In genomic region chr20:50450493-50450826, GRCh38 we compare ENCODE assay signal across 17 cellular contexts. TPM values are rescaled to one million over a fixed set of nuclear protein-coding genes. Genes with fewer than 3 reads are reported as not detected.
DNase-seq lines count a peak whose midpoint lies in the region; ATAC-seq, FAIRE-seq and TF ChIP-seq lines count a peak whose summit lies in the region.
"Had no signal": no experiment of that assay in that cellular context is flagged by ENCODE, and none has a peak within 500 bp of the region (broad histone marks: within the 10 kb centered on the region; RNA-seq: fewer than 3 reads in every experiment).

No MANE protein-coding gene starts in this region.

- H3K27me3 ChIP-seq in MM.1S (replicated peaks; ENCODE audit: insufficient read depth, low read length): peaks cover 28% of the 10 kb centered on the region
- no peaks in the 10 kb centered on the region for H3K27me3 ChIP-seq in mesenchymal stem cell (ENCODE audit: control insufficient read depth in 1 of 2, insufficient read depth in 1 of 2, low read length in 2 of 2)

- no peaks in the 10 kb centered on the region for H3K79me2 ChIP-seq in MM.1S (ENCODE audit: low read length)

- no peak overlapping the region for H2BK5ac ChIP-seq in mesenchymal stem cell (ENCODE audit: low read depth, low read length, poor library complexity, severe bottlenecking)

- H2AFZ ChIP-seq in MM.1S (ENCODE audit: low read length) (no peak overlapping the region), mesenchymal stem cell (ENCODE audit: low read depth, low read length) (no peak overlapping the region)

- TF ChIP-seq POLR2A in A549 (IDR thresholded peaks at IDR 0.05; ENCODE audit: low read length): no peak
- no peak for TF ChIP-seq POLR2A in GM12891 (IDR thresholded peaks at IDR 0.05; ENCODE audit: low read depth, low read length)

- H3K27ac ChIP-seq in A549: peak overlapping the region; percentile 91 to 94
- no peak overlapping the region for H3K27ac ChIP-seq in MM.1S (ENCODE audit: low read length)
- peak overlapping the region; percentile 19 for H3K27ac ChIP-seq in mesenchymal stem cell (ENCODE audit: low read length, poor library complexity, severe bottlenecking)
- H3K27ac ChIP-seq: WERI-Rb-1 had no signal

- no peak overlapping the region for H2BK15ac ChIP-seq in mesenchymal stem cell (ENCODE audit: low read depth, poor library complexity, severe bottlenecking)

- no peaks in the 10 kb centered on the region for H3K9me2 ChIP-seq in MM.1S (replicated peaks; ENCODE audit: insufficient read depth, low read length)

- no peak overlapping the region for H2BK12ac ChIP-seq in mesenchymal stem cell (ENCODE audit: low read length in 2 of 2)

- H3F3A ChIP-seq in MM.1S (ENCODE audit: insufficient read depth, low read length): no peaks in the 10 kb centered on the region

- no peak overlapping the region for H4K91ac ChIP-seq in mesenchymal stem cell (ENCODE audit: low read length)

- H3K4me2 ChIP-seq in A549: peak overlapping the region; percentile 79
- peak overlapping the region; percentile 48; the same call in 1 of the 2 replicates for H3K4me2 ChIP-seq in MM.1S (ENCODE audit: low read depth, low read length)
- no peak overlapping the region for H3K4me2 ChIP-seq in mesenchymal stem cell (ENCODE audit: low read length, poor library complexity, severe bottlenecking)

- H2BK120ac ChIP-seq in mesenchymal stem cell (ENCODE audit: low read depth, low read length): no peak overlapping the region

- POLR2A ChIA-PET in A549 (lab: Yijun Ruan, JAX): interaction anchor here (0.9 kb wide), 1 partner anchor 260 kb away, joined by 5 read pairs; the partner anchor contains the start of gene CEBPB

- no peaks in the 10 kb centered on the region for H3K79me1 ChIP-seq in mesenchymal stem cell (replicated peaks; ENCODE audit: low read length, poor library complexity, severe bottlenecking)

- CTCF ChIA-PET in A549 (lab: Yijun Ruan, JAX): interaction anchor here (0.7 to 8.1 kb wide), 9 partner anchors 10 to 471 kb away, joined by 3 to 49 read pairs (median 3); partner anchors contain the start of gene CEBPB

- H3K18ac ChIP-seq in mesenchymal stem cell (ENCODE audit: low read depth in 1 of 2, low read length in 2 of 2): peak overlapping the region in 1 of 2 experiments; percentile 62

- 94% methylated on average over 1 of the region's 1 CpG for WGBS in A549 (ENCODE audit: missing lambda C conversion rate)
- 94% methylated on average over 1 of the region's 1 CpG for WGBS in mesenchymal stem cell

- ATAC-seq in A549: no peak
- ATAC-seq in HG02763 (IDR thresholded peaks at IDR 0.05; ENCODE audit: unreplicated experiment): no peak

- no peak overlapping the region for H3K14ac ChIP-seq in mesenchymal stem cell (ENCODE audit: low read length in 2 of 2)

- H2AK5ac ChIP-seq in mesenchymal stem cell (ENCODE audit: low read length, severe bottlenecking): no peak overlapping the region

- no peak for TF ChIP-seq CTCF in A549 (IDR thresholded peaks at IDR 0.05)
- TF ChIP-seq CTCF in MM.1S (IDR thresholded peaks at IDR 0.05; ENCODE audit: low read length): no peak

- H3K9ac ChIP-seq in MM.1S (ENCODE audit: low read length) (no peak overlapping the region), mesenchymal stem cell (ENCODE audit: low read length) (peak overlapping the region; percentile 58)

- DNase-seq in A549 (ENCODE audit: low read depth in 1 of 2, low spot score in 1 of 2): no peak
- no peak for DNase-seq in GM12891 (ENCODE audit: insufficient read length, low spot score)
- DNase-seq in MM.1S: no peak
- DNase-seq in mesenchymal stem cell: no peak
- DNase-seq in activated CD4-positive, alpha-beta T cell treated with anti-CD3 and anti-CD28 coated beads, Interleukin-2, amount 50 U/mL, for 48 hours: no peak
- no peak for DNase-seq in medulla oblongata (ENCODE audit: extremely low spot score)
- no peak for DNase-seq in stimulated activated CD4-positive, alpha-beta T cell treated with anti-CD3 and anti-CD28 coated beads, Interleukin-15, amount 100 ng/mL, for 24 hours
- DNase-seq: activated CD4-positive, alpha-beta memory T cell treated with anti-CD3 and anti-CD28 coated beads, Interleukin-2, amount 10 ng/mL, durations not matched to agents 7 days and 5 days; amygdala; hippocampal formation; NCI-H1694; NCI-H345; SW 1271; WERI-Rb-1 had no signal

- H3K9me3 ChIP-seq in A549 (no peaks in the 10 kb centered on the region), MM.1S (replicated peaks; ENCODE audit: insufficient read depth, low read length) (no peaks in the 10 kb centered on the region), mesenchymal stem cell (ENCODE audit: control insufficient read depth, low read length) (no peaks in the 10 kb centered on the region)

- TF ChIP-seq RAD21 in A549 (conservative IDR thresholded peaks at IDR 0.05 in 1 of 2, IDR thresholded peaks at IDR 0.05 in 1 of 2): no peak

- no peak overlapping the region for H3K23ac ChIP-seq in mesenchymal stem cell (ENCODE audit: low read length in 2 of 2)

- no peak for FAIRE-seq in A549 (lab: Jason Lieb, UNC)
- peak; percentile 51 for FAIRE-seq in GM12891 (lab: Jason Lieb, UNC)
- FAIRE-seq: endometrium, RCC 7860 had no signal

- no peak overlapping the region for H4K8ac ChIP-seq in mesenchymal stem cell (ENCODE audit: low read length)

- H3K4me3 ChIP-seq in A549 (no peak overlapping the region), MM.1S (ENCODE audit: low read length) (no peak overlapping the region), mesenchymal stem cell (ENCODE audit: insufficient read depth in 1 of 2, low read depth in 1 of 2, low read length in 2 of 2) (no peak overlapping the region)

- no peak for TF ChIP-seq EP300 in A549 (IDR thresholded peaks at IDR 0.05)

- H4K20me1 ChIP-seq in MM.1S (ENCODE audit: insufficient read depth, low read length): no peaks in the 10 kb centered on the region

- H3K4me1 ChIP-seq in A549: peaks cover 42% of the 10 kb centered on the region
- peaks cover 17% of the 10 kb centered on the region for H3K4me1 ChIP-seq in MM.1S (ENCODE audit: low read length)
- H3K4me1 ChIP-seq in mesenchymal stem cell (ENCODE audit: control insufficient read depth, insufficient read depth, low read depth, low read length): peaks cover 11% of the 10 kb centered on the region

- H3K36me3 ChIP-seq in MM.1S (replicated peaks; ENCODE audit: insufficient read depth, low read length) (no peaks in the 10 kb centered on the region), mesenchymal stem cell (ENCODE audit: control insufficient read depth in 1 of 2, insufficient read depth in 2 of 2, low read depth in 1 of 2, low read length in 2 of 2) (no peaks in the 10 kb centered on the region)
- H3K36me3 ChIP-seq: WERI-Rb-1 had no signal

- H3K4ac ChIP-seq in mesenchymal stem cell (ENCODE audit: low read depth in 1 of 2, low read length in 2 of 2): no peak overlapping the region

TF ChIP-seq in A549, 52 proteins besides CTCF, POLR2A, EP300 and RAD21:
- TF ChIP-seq RARB (CRISPR knock-in tag; IDR thresholded peaks at IDR 0.05) (no peak), KDM1A (IDR thresholded peaks at IDR 0.05; ENCODE audit: low read depth) (0 out of 2 replicates have a peak, but pooled peaks have one; percentile 50)

TF ChIP-seq in GM12891, 5 proteins besides CTCF, POLR2A, EP300 and RAD21:
- TF ChIP-seq POU2F2 (IDR thresholded peaks at IDR 0.05; ENCODE audit: low read depth, low read length) (no peak), POLR2AphosphoS5 (IDR thresholded peaks at IDR 0.05; ENCODE audit: low read depth, low read length) (no peak), PAX5 (IDR thresholded peaks at IDR 0.05; ENCODE audit: insufficient read depth, low read length, severe bottlenecking) (no peak), TAF1 (IDR thresholded peaks at IDR 0.05; ENCODE audit: low read depth, low read length) (no peak), SPI1 (IDR thresholded peaks at IDR 0.05; ENCODE audit: low read depth, low read length) (no peak)

RNA-seq across cellular contexts. Expression of gene PTPN1, which starts 59.7 kb away (rescaled TPM):
- 21.8 and 23.2 TPM in 2 replicates for polyA plus RNA-seq in A549 (2011; rRNA removed)
- polyA plus RNA-seq in A549 (2012; cell fraction: cytosol; rRNA removed): 17.7 and 21.9 TPM in 2 replicates
- polyA plus RNA-seq in A549 (2012; cell fraction: nucleus; rRNA removed): 22.1 and 27.5 TPM in 2 replicates
- 24.3 to 26.7 TPM (median 25.6 TPM) in 3 replicates for polyA plus RNA-seq in A549 (2017; fragmentation: RNase III; extraction: RNeasy Plus Mini Kit Qiagen cat#74134 plus additional on column Dnase treatment)
- 15.7 and 16.0 TPM in 2 replicates for polyA minus RNA-seq in A549 (2011; rRNA and poly(A)+ RNA removed)
- 34.6 TPM for polyA plus RNA-seq in GM12891 (2012; ENCODE audit: low read depth, missing spikeins)
- 66.8 TPM for polyA plus RNA-seq in mesenchymal stem cell (2013, experiment 1 of 2)
- polyA plus RNA-seq in mesenchymal stem cell (2013, experiment 2 of 2): 65.2 TPM
